ENCODE assay signal across 1 cellular context in the genomic region with DNA sequence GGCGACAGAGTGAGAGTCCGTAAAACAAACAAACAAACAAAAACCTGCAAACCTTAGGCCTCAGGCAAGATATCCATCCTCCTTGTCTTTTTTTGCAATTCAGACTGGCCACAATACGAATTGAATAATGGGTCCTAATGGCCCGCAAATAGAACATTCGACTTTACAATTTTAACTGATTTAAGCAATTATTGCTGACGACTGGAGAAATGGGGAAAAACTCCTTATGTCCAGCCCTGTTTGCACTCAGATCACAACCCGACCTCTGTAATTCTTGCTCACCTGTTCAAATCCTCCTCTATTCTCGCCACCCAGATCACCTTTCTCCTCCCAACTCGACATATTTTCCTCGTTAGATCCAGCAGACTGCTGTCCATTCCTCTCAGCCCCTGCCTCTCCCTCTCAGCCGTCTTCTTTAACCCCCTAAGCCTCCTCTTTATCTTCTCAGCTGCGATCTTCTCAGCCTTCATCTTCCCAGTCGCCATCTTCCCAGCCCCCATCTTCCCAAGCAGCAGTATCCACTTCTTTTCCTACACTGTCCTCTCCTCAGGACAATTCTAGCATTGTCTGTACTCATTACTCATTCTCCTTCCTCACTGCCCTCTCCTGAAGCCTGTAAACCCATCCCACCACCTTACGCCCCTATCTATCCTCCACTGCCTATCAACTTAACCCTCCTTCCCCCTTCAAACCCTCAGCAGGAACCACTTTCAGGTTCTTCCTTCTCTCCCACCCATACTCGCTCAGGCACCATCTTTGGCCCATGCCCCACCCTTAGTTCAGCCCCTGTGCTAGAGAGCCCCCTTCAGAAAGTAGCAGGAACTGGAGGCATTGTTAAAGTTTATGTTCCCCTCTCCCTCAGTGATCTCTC.
TF ChIP-seq lines count a peak whose summit lies in the region.

No MANE protein-coding gene starts in this region.

TF ChIP-seq in K562, 482 proteins besides CTCF, POLR2A, EP300 and RAD21 (continued from another document and continues in another):
- no peak for TF ChIP-seq ZNF449 (CRISPR knock-in tag; IDR thresholded peaks at IDR 0.05)
- TF ChIP-seq ADNP (tag; IDR thresholded peaks at IDR 0.05) = no peak
- TF ChIP-seq, protein P1, sequence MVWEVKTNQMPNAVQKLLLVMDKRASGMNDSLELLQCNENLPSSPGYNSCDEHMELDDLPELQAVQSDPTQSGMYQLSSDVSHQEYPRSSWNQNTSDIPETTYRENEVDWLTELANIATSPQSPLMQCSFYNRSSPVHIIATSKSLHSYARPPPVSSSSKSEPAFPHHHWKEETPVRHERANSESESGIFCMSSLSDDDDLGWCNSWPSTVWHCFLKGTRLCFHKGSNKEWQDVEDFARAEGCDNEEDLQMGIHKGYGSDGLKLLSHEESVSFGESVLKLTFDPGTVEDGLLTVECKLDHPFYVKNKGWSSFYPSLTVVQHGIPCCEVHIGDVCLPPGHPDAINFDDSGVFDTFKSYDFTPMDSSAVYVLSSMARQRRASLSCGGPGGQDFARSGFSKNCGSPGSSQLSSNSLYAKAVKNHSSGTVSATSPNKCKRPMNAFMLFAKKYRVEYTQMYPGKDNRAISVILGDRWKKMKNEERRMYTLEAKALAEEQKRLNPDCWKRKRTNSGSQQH (CRISPR knock-in tag; IDR thresholded peaks at IDR 0.05) = peak; percentile 92; the same call in 1 of the 2 replicates
- TF ChIP-seq, protein P2, sequence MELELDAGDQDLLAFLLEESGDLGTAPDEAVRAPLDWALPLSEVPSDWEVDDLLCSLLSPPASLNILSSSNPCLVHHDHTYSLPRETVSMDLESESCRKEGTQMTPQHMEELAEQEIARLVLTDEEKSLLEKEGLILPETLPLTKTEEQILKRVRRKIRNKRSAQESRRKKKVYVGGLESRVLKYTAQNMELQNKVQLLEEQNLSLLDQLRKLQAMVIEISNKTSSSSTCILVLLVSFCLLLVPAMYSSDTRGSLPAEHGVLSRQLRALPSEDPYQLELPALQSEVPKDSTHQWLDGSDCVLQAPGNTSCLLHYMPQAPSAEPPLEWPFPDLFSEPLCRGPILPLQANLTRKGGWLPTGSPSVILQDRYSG (tag; conservative IDR thresholded peaks at IDR 0.05; ENCODE audit: low read depth) = no peak
- peak; percentile 85 for TF ChIP-seq ZNF316 (IDR thresholded peaks at IDR 0.05)
- no peak for TF ChIP-seq BMI1 (IDR thresholded peaks at IDR 0.05; ENCODE audit: low read length)
- TF ChIP-seq ZNF277 (CRISPR knock-in tag; IDR thresholded peaks at IDR 0.05; ENCODE audit: borderline replicate concordance) = no peak
- TF ChIP-seq ZNF551 (CRISPR knock-in tag; IDR thresholded peaks at IDR 0.05) = no peak
- no peak; the same call in 1 of the 2 replicates for TF ChIP-seq CREB3L1 (IDR thresholded peaks at IDR 0.05; ENCODE audit: borderline replicate concordance, low read depth)
- peak in 1 of 2 experiments; percentile 6; a peak in 1 of 4 replicates for TF ChIP-seq RCOR1 (IDR thresholded peaks at IDR 0.05; ENCODE audit: borderline replicate concordance in 1 of 2, low read depth in 2 of 2, low read length in 2 of 2)
- TF ChIP-seq JUNB (CRISPR knock-in tag; conservative IDR thresholded peaks at IDR 0.05) = no peak
- no peak for TF ChIP-seq MCM7 (IDR thresholded peaks at IDR 0.05)
- no peak for TF ChIP-seq NUFIP1 (IDR thresholded peaks at IDR 0.05; ENCODE audit: partially characterized antibody)
- no peak for TF ChIP-seq CCNT2 (IDR thresholded peaks at IDR 0.05; ENCODE audit: borderline replicate concordance, extremely low read depth, insufficient read length, low read depth, low read length)
- TF ChIP-seq, protein P3, sequence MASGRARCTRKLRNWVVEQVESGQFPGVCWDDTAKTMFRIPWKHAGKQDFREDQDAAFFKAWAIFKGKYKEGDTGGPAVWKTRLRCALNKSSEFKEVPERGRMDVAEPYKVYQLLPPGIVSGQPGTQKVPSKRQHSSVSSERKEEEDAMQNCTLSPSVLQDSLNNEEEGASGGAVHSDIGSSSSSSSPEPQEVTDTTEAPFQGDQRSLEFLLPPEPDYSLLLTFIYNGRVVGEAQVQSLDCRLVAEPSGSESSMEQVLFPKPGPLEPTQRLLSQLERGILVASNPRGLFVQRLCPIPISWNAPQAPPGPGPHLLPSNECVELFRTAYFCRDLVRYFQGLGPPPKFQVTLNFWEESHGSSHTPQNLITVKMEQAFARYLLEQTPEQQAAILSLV (tag; IDR thresholded peaks at IDR 0.05) = no peak
- TF ChIP-seq RBM34 (IDR thresholded peaks at IDR 0.05; ENCODE audit: borderline replicate concordance, insufficient read depth, low read length) = no peak
- TF ChIP-seq NR3C1 (CRISPR knock-in tag; IDR thresholded peaks at IDR 0.05) = no peak
- TF ChIP-seq YBX1 (IDR thresholded peaks at IDR 0.05) = peak; percentile 95
- TF ChIP-seq ZBED1 (IDR thresholded peaks at IDR 0.05) = no peak
- no peak for TF ChIP-seq NR0B1 (IDR thresholded peaks at IDR 0.05; ENCODE audit: partially characterized antibody)
- TF ChIP-seq NFXL1 (CRISPR knock-in tag; IDR thresholded peaks at IDR 0.05) = no peak
- no peak for TF ChIP-seq KLF13 (tag; IDR thresholded peaks at IDR 0.05; ENCODE audit: borderline replicate concordance, low read depth)
- peak; percentile 93 for TF ChIP-seq ELF4 (CRISPR knock-in tag; IDR thresholded peaks at IDR 0.05)
- no peak for TF ChIP-seq HNRNPLL (IDR thresholded peaks at IDR 0.05; ENCODE audit: low read depth, low read length, poor library complexity, severe bottlenecking)
- TF ChIP-seq CC2D1A (IDR thresholded peaks at IDR 0.05) = peak; percentile 83
- TF ChIP-seq, protein P4, sequence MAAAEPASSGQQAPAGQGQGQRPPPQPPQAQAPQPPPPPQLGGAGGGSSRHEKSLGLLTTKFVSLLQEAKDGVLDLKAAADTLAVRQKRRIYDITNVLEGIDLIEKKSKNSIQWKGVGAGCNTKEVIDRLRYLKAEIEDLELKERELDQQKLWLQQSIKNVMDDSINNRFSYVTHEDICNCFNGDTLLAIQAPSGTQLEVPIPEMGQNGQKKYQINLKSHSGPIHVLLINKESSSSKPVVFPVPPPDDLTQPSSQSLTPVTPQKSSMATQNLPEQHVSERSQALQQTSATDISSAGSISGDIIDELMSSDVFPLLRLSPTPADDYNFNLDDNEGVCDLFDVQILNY (CRISPR knock-in tag; IDR thresholded peaks at IDR 0.05) = no peak
- TF ChIP-seq, protein P5, sequence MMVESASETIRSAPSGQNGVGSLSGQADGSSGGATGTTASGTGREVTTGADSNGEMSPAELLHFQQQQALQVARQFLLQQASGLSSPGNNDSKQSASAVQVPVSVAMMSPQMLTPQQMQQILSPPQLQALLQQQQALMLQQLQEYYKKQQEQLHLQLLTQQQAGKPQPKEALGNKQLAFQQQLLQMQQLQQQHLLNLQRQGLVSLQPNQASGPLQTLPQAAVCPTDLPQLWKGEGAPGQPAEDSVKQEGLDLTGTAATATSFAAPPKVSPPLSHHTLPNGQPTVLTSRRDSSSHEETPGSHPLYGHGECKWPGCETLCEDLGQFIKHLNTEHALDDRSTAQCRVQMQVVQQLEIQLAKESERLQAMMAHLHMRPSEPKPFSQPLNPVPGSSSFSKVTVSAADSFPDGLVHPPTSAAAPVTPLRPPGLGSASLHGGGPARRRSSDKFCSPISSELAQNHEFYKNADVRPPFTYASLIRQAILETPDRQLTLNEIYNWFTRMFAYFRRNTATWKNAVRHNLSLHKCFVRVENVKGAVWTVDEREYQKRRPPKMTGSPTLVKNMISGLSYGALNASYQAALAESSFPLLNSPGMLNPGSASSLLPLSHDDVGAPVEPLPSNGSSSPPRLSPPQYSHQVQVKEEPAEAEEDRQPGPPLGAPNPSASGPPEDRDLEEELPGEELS (CRISPR knock-in tag; IDR thresholded peaks at IDR 0.05; ENCODE audit: borderline replicate concordance) = no peak
- TF ChIP-seq ETS2 (tag; IDR thresholded peaks at IDR 0.05; ENCODE audit: borderline replicate concordance, poor library complexity, severe bottlenecking) = no peak
- TF ChIP-seq ZFP36 (IDR thresholded peaks at IDR 0.05; ENCODE audit: low read depth, low read length, partially characterized antibody) = no peak
- no peak for TF ChIP-seq CHCHD3 (CRISPR knock-in tag; IDR thresholded peaks at IDR 0.05)
- no peak; the same call in 1 of the 2 replicates for TF ChIP-seq ZZZ3 (IDR thresholded peaks at IDR 0.05)
- TF ChIP-seq SRSF3 (IDR thresholded peaks at IDR 0.05; ENCODE audit: insufficient read depth, low read length) = no peak
- peak; percentile 41; the same call in 1 of the 2 replicates for TF ChIP-seq LEF1 (IDR thresholded peaks at IDR 0.05)
- TF ChIP-seq RFX1 (IDR thresholded peaks at IDR 0.05) = no peak
- TF ChIP-seq SMARCB1 (IDR thresholded peaks at IDR 0.05; ENCODE audit: insufficient read length, low read depth) = no peak
- TF ChIP-seq KLF1 (tag; IDR thresholded peaks at IDR 0.05) = no peak
